21 cellular contexts compared by ENCODE assay signal in the genomic region with DNA sequence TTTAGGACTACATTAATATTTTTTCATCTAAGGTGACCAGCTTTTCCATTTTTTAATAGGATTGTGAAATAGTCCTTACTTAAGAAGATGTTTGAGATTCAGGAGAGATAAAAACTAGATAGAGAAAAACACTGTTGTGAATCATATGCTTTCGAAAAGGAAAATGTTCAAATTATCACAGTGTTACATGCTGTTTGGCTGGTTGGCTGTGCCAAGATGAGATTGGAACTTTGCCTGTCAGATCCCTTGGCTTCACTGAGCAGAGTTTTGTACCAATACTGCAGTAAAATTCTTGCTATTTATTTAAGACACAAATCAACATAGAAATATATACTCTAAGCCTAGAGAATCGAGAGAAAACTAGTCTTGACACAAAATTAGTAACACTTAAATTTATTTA.
"Had no signal": no experiment of that assay in that cellular context is flagged by ENCODE, and none has a peak within 500 bp of the region (broad histone marks: within the 10 kb centered on the region; RNA-seq: fewer than 3 reads in every experiment).

No MANE protein-coding gene starts in this region.

- H3K27me3 ChIP-seq: SJSA1 had no signal

- DNase-seq: activated B cell treated with CpG ODN at 0.5 μM for 24 hours; activated CD4-positive, alpha-beta memory T cell treated with anti-CD3 and anti-CD28 coated beads, Interleukin-2, amount 10 ng/mL, durations not matched to agents 7 days and 5 days; activated CD4-positive, alpha-beta T cell treated with anti-CD3 and anti-CD28 coated beads, Interleukin-2, amount 10 ng/mL, durations not matched to agents 7 days and 5 days; activated gamma-delta T cell treated with Interleukin-2 at 50 U/mL for 16 hours; activated naive CD4-positive, alpha-beta T cell treated with anti-CD3 and anti-CD28 coated beads, Interleukin-2, amount 10 ng/mL, durations not matched to agents 7 days and 5 days; activated naive CD8-positive, alpha-beta T cell treated with anti-CD3 and anti-CD28 coated beads for 36 hours; activated T-cell treated with anti-CD3 and anti-CD28 coated beads for 4 hours; activated T-cell treated with anti-CD3 and anti-CD28 coated beads, Interleukin-2, amount 50 U/mL, for 72 hours; KG1; MM.1S; NCI-H1105 treated with DMSO at 0.1 percent for 48 hours; NCI-H1436 treated with DMSO at 0.1 percent for 48 hours; NCI-H187; NCI-H2081; NCI-H510A treated with DMSO at 0.1 percent for 48 hours; NCI-H69; PC-3; SHP77; T-helper 17 cell; T-helper 9 cell had no signal

- ATAC-seq: activated T-cell treated with anti-CD3 and anti-CD28 coated beads, Interleukin-2, amount 50 U/mL, for 72 hours; PC-3; T-helper 17 cell had no signal

- H3K27ac ChIP-seq: SJSA1 had no signal

- H3K4me1 ChIP-seq: SJSA1 had no signal

- H3K4me3 ChIP-seq: SJSA1 had no signal

- H3K9me3 ChIP-seq: SJSA1 had no signal

- H3K36me3 ChIP-seq: SJSA1 had no signal
